Comparison of ENCODE assay signal across 8 cellular contexts in the genomic region with DNA sequence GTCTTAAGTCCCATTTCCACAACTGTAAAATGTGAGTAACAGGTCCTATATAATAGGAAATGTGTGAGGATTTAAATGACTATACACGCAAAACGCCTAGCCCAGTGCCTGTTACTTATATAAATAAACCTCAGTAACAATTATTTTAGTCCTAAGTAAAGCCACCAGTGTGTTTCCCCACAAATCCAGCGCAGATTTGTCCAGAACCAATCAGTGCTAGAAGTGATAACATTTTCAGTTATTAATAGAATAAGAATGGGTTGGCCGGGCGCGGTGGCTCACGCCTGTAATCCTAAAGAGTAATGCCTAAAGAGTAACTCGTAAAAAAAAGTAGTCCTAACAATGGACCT. TPM values are rescaled to one million over a fixed set of nuclear protein-coding genes. Genes with fewer than 3 reads are reported as not detected.
DNase-seq lines count a peak whose midpoint lies in the region; ATAC-seq and TF ChIP-seq lines count a peak whose summit lies in the region.

No MANE protein-coding gene starts in this region.

- TF ChIP-seq POLR2A in body of pancreas (IDR thresholded peaks at IDR 0.05) = no peak

- no peak for TF ChIP-seq CTCF in body of pancreas (IDR thresholded peaks at IDR 0.05)
- TF ChIP-seq CTCF in lung (IDR thresholded peaks at IDR 0.05; ENCODE audit: control extremely low read depth, extremely low read depth) = no peak

- no peaks in the 10 kb centered on the region for H3K27me3 Mint-ChIP-seq in activated naive CD4-positive, alpha-beta T cell treated with anti-CD3 and anti-CD28 coated beads, Interleukin-2, amount 50 U/mL, for 24 hours

- H3K4me3 Mint-ChIP-seq in activated naive CD4-positive, alpha-beta T cell treated with anti-CD3 and anti-CD28 coated beads, Interleukin-2, amount 50 U/mL, for 24 hours = peak overlapping the region; percentile 90

- H3K4me3 ChIP-seq in body of pancreas (peak overlapping the region; percentile 85 to 87), lung (peak overlapping the region; percentile 85), urinary bladder (ENCODE audit: low read depth, low read length) (peak overlapping the region; percentile 72)

- H3K27ac ChIP-seq in body of pancreas = peak overlapping the region in 3 of 4 donors; percentile 68 to 74 (median 69)
- H3K27ac ChIP-seq in lung (ENCODE audit: low read depth in 1 of 2, low read length in 1 of 2) = peak overlapping the region in 1 of 2 donors; percentile 74
- no peak overlapping the region for H3K27ac ChIP-seq in urinary bladder (ENCODE audit: low read depth)

- no peaks in the 10 kb centered on the region for H3K36me3 Mint-ChIP-seq in activated naive CD4-positive, alpha-beta T cell treated with anti-CD3 and anti-CD28 coated beads, Interleukin-2, amount 50 U/mL, for 24 hours

- H3K4me1 ChIP-seq in body of pancreas (peaks cover 10% of the 10 kb centered on the region), lung (ENCODE audit: control insufficient read depth in 2 of 2, insufficient read depth in 2 of 2, low read length in 2 of 2) (peaks cover 3% of the 10 kb centered on the region in 2 donors), urinary bladder (ENCODE audit: insufficient read depth) (no peaks in the 10 kb centered on the region)

- WGBS in body of pancreas, 2 donors = 4 to 5% methylated on average over 8 of the region's 8 CpGs
- WGBS in lung, 2 donors = 5 to 11% methylated on average over 8 of the region's 8 CpGs
- 5% methylated on average over 8 of the region's 8 CpGs for WGBS in urinary bladder

- no peaks in the 10 kb centered on the region for H3K36me3 ChIP-seq in body of pancreas (replicated peaks in 1 of 2; ENCODE audit: insufficient read depth in 1 of 2, low read depth in 2 of 2)
- peaks cover 0 to 3% of the 10 kb centered on the region in 2 donors for H3K36me3 ChIP-seq in lung (ENCODE audit: control insufficient read depth in 2 of 2, insufficient read depth in 2 of 2, low read length in 2 of 2)
- H3K36me3 ChIP-seq in urinary bladder (ENCODE audit: insufficient read depth) = no peaks in the 10 kb centered on the region

- H3K27me3 ChIP-seq in body of pancreas = no peaks in the 10 kb centered on the region
- H3K27me3 ChIP-seq in lung (ENCODE audit: control insufficient read depth, insufficient read depth) = no peaks in the 10 kb centered on the region

- H3K9me3 ChIP-seq in body of pancreas = no peaks in the 10 kb centered on the region
- H3K9me3 ChIP-seq in lung (ENCODE audit: control insufficient read depth in 2 of 2, insufficient read depth in 1 of 2, low read length in 1 of 2) = peaks cover 0 to 1% of the 10 kb centered on the region in 2 donors

- DNase-seq in activated naive CD4-positive, alpha-beta T cell (lab: John Stamatoyannopoulos, UW) = no peak
- DNase-seq in body of pancreas (no peak), lung (ENCODE audit: low spot score) (no peak), MV-4-11 (lab: John Stamatoyannopoulos, UW) (no peak), putamen (ENCODE audit: low spot score) (no peak), NCI-H446 treated with DMSO at 0.1 percent for 48 hours (lab: John Stamatoyannopoulos, UW) (no peak)

- peaks cover 19% of the 10 kb centered on the region for H3K4me1 Mint-ChIP-seq in activated naive CD4-positive, alpha-beta T cell treated with anti-CD3 and anti-CD28 coated beads, Interleukin-2, amount 50 U/mL, for 24 hours

- ATAC-seq in body of pancreas (no peak), lung (ENCODE audit: insufficient read depth, low FRiP score) (peak; percentile 14)

- no peaks in the 10 kb centered on the region for H3K9me3 Mint-ChIP-seq in activated naive CD4-positive, alpha-beta T cell treated with anti-CD3 and anti-CD28 coated beads, Interleukin-2, amount 50 U/mL, for 24 hours

- intact Hi-C loops in body of pancreas (cut with DNase I) = no loop called here

- H3K27ac Mint-ChIP-seq in activated naive CD4-positive, alpha-beta T cell treated with anti-CD3 and anti-CD28 coated beads, Interleukin-2, amount 50 U/mL, for 24 hours = peak overlapping the region; percentile 71

RNA-seq across cellular contexts. Expression of a gene that starts 0.6 kb away (rescaled TPM):
- total RNA-seq in body of pancreas (10 to 100 TPM; 23.1 to 43.5 TPM), lung (10 to 100 TPM; 23.0 to 37.4 TPM), urinary bladder (14.6 TPM)
- polyA plus RNA-seq in lung (10 to 100 TPM; 10.4 TPM), urinary bladder (15.5 TPM)

RNA-seq across cellular contexts. Expression of a gene that starts 15.5 kb away (rescaled TPM):
- total RNA-seq in body of pancreas (10 to 100 TPM; 10.9 to 12.5 TPM), lung (10 to 100 TPM; 13.8 to 17.9 TPM), urinary bladder (16.8 TPM)
- polyA plus RNA-seq in lung (10 to 100 TPM in 1 of 2 donors, 1 to 10 TPM in 1; 4.2 to 11.5 TPM), urinary bladder (8.6 TPM)

RNA-seq across cellular contexts. Expression of a gene that starts 29.9 kb away (rescaled TPM):
- total RNA-seq in body of pancreas (not detected), lung (10 to 100 TPM in 1 of 2 donors, 1 to 10 TPM in 1; 1.3 to 10.6 TPM), urinary bladder (0.48 TPM)
- polyA plus RNA-seq in lung (1 to 10 TPM; 4.8 to 7.2 TPM), urinary bladder (0.43 TPM)

RNA-seq across cellular contexts. Expression of a gene that starts 49.8 kb away (rescaled TPM):
- total RNA-seq in body of pancreas (under 1 TPM; 0.33 to 0.52 TPM), lung (1 to 10 TPM; 1.9 TPM), urinary bladder (0.37 TPM)
- polyA plus RNA-seq in lung (under 1 TPM; 0.35 to 0.57 TPM), urinary bladder (2.0 TPM)
